In genomic region chr4:99855677-99856076, GRCh38 we compare ENCODE assay signal across 8 cellular contexts. TPM values are rescaled to one million over a fixed set of nuclear protein-coding genes. Genes with fewer than 3 reads are reported as not detected.
A peak's percentile ranks its signal among the peaks of the same experiment; 100 is the strongest.
DNase-seq lines count a peak whose midpoint lies in the region; ATAC-seq, FAIRE-seq and TF ChIP-seq lines count a peak whose summit lies in the region.

No MANE protein-coding gene starts in this region.

- TF ChIP-seq EP300 in GM12878 (IDR thresholded peaks at IDR 0.05; ENCODE audit: borderline replicate concordance in 1 of 2, control insufficient read depth in 1 of 2, low read depth in 2 of 2, low read length in 2 of 2) (0 out of 4 replicates have a peak, but pooled peaks of 1 of the 2 experiments have one; percentile 9), SK-N-SH (IDR thresholded peaks at IDR 0.05; ENCODE audit: borderline replicate concordance in 1 of 2, low read depth in 1 of 2, low read length in 1 of 2) (no peak)

- no peaks in the 10 kb centered on the region for H3K27me3 Mint-ChIP-seq in endothelial cell (ENCODE audit: unreplicated experiment)

- H3K27ac ChIP-seq in GM12878 (ENCODE audit: control insufficient read depth, insufficient read depth), result peak overlapping the region; percentile 58; the same call in 1 of the 2 replicates
- no peak overlapping the region for H3K27ac ChIP-seq in SK-N-SH (ENCODE audit: low read depth in 2 of 2, low read length in 1 of 2)
- H3K27ac ChIP-seq in vagina, result no peak overlapping the region

- H3K4me3 Mint-ChIP-seq in endothelial cell (ENCODE audit: unreplicated experiment), result no peak overlapping the region

- no peaks in the 10 kb centered on the region for H3K9me2 ChIP-seq in SK-N-SH

- H3K4me1 Mint-ChIP-seq in endothelial cell (ENCODE audit: unreplicated experiment), result peaks cover 9% of the 10 kb centered on the region

- no peaks in the 10 kb centered on the region for H3F3A ChIP-seq in SK-N-SH (replicated peaks; ENCODE audit: insufficient read depth)

- H3K79me2 ChIP-seq in GM12878 (ENCODE audit: control insufficient read depth, insufficient read depth, low read length) (no peaks in the 10 kb centered on the region), SK-N-SH (ENCODE audit: insufficient read depth) (no peaks in the 10 kb centered on the region)

- FAIRE-seq in GM12878 (lab: Jason Lieb, UNC), result no peak

- no peak overlapping the region for H3K27ac Mint-ChIP-seq in endothelial cell (ENCODE audit: unreplicated experiment)

- WGBS in GM12878 (ENCODE audit: insufficient coverage, insufficient replicate concordance, low lambda C conversion rate, missing lambda C conversion rate), result 0% methylated on average over 1 of the region's 1 CpG
- WGBS in SK-N-SH (ENCODE audit: low lambda C conversion rate), result 67% methylated on average over 1 of the region's 1 CpG

- H3K9me3 ChIP-seq in GM12878 (replicated peaks; ENCODE audit: control insufficient read depth, insufficient read depth, low read length) (no peaks in the 10 kb centered on the region; the same call in 2 of the 3 replicates), SK-N-SH (no peaks in the 10 kb centered on the region), vagina (no peaks in the 10 kb centered on the region)

- no peak for TF ChIP-seq POLR2A in GM12878 (IDR thresholded peaks at IDR 0.05; ENCODE audit: low read depth, low read length)
- no peak for TF ChIP-seq POLR2A in vagina (IDR thresholded peaks at IDR 0.05)

- no TSS peak for BruUV-seq in GM12878 (replicated peaks; lab: Mats Ljungman, UMichigan)

- SMC1A ChIA-PET in GM12878 (lab: Charles Lee; ENCODE audit: uncharacterized antibody, unreplicated experiment), result interaction anchor here (0.8 to 8.4 kb wide), 11 partner anchors 10 to 92 kb away, joined by 3 to 55 read pairs (median 6); partner anchors contain the start of gene DAPP1

- 0 out of 2 replicates have a peak overlapping the region, but pooled peaks have one; percentile 15 for H3K4me2 ChIP-seq in GM12878 (ENCODE audit: control insufficient read depth, insufficient read depth)
- no peak overlapping the region for H3K4me2 ChIP-seq in SK-N-SH

- H3K9me3 Mint-ChIP-seq in endothelial cell (ENCODE audit: unreplicated experiment), result no peaks in the 10 kb centered on the region

- POLR2A ChIA-PET in GM12878 (lab: Charles Lee), result interaction anchor here (1.1 to 2.7 kb wide), 3 partner anchors 34 to 42 kb away, joined by 3 to 11 read pairs (median 4); no protein-coding TSS in a partner anchor
- POLR2A ChIA-PET in SK-N-SH (lab: Yijun Ruan, JAX), result no interaction called here

- no peak for TF ChIP-seq CTCF in GM12878 (IDR thresholded peaks at IDR 0.05 in 2 of 3, conservative IDR thresholded peaks at IDR 0.05 in 1 of 3; ENCODE audit: control insufficient read depth in 2 of 3, extremely low read depth in 1 of 3, insufficient read depth in 1 of 3, low read depth in 3 of 3, low read length in 3 of 3)
- no peak for TF ChIP-seq CTCF in SK-N-SH (IDR thresholded peaks at IDR 0.05)
- no peak for TF ChIP-seq CTCF in vagina (IDR thresholded peaks at IDR 0.05)
- TF ChIP-seq CTCF in endothelial cell (IDR thresholded peaks at IDR 0.05; ENCODE audit: unreplicated experiment), result no peak

- intact Hi-C loops in GM12878 (cut with micrococcal nuclease; ENCODE audit: unreplicated experiment) (no loop called here), vagina (cut with DNase I) (no loop called here)

- CTCF ChIA-PET in GM12878 (lab: Yijun Ruan, JAX), result interaction anchor here (1.2 to 2.9 kb wide), 8 partner anchors 27 to 93 kb away, joined by 3 to 14 read pairs (median 4); partner anchors contain the start of gene DAPP1
- CTCF ChIA-PET in SK-N-SH (lab: Yijun Ruan, JAX), result interaction anchor here (1.8 kb wide), 1 partner anchor 29 kb away, joined by 4 read pairs; no protein-coding TSS in a partner anchor

- H3K9ac ChIP-seq in GM12878 (ENCODE audit: control insufficient read depth, insufficient read depth, low read length) (no peak overlapping the region), SK-N-SH (no peak overlapping the region)

- RAD21 ChIA-PET in GM12878 (lab: Charles Lee; ENCODE audit: unreplicated experiment), result interaction anchor here (0.8 to 7.4 kb wide), 5 partner anchors 34 to 93 kb away, joined by 3 to 43 read pairs (median 5); partner anchors contain the start of genes DAPP1 and LAMTOR3

- H3K36me3 ChIP-seq in GM12878 (ENCODE audit: control insufficient read depth in 2 of 2, insufficient read depth in 2 of 2, low read length in 1 of 2) (peaks cover 4 to 12% of the 10 kb centered on the region in 2 experiments), SK-N-SH (replicated peaks in 1 of 2; ENCODE audit: control insufficient read depth in 1 of 2, insufficient read depth in 2 of 2, low read length in 1 of 2) (no peaks in the 10 kb centered on the region), vagina (no peaks in the 10 kb centered on the region)

- peaks cover 43% of the 10 kb centered on the region for H3K4me1 ChIP-seq in GM12878 (ENCODE audit: control insufficient read depth, insufficient read depth, low read length)
- peaks cover 0 to 3% of the 10 kb centered on the region in 2 experiments; a peak in 1 of 4 replicates for H3K4me1 ChIP-seq in SK-N-SH (ENCODE audit: control insufficient read depth in 1 of 2, insufficient read depth in 2 of 2, low read depth in 1 of 2, low read length in 1 of 2)
- H3K4me1 ChIP-seq in vagina, result no peaks in the 10 kb centered on the region

- TF ChIP-seq RAD21 in GM12878 (IDR thresholded peaks at IDR 0.05; ENCODE audit: insufficient read depth, low read depth, low read length) (no peak), SK-N-SH (IDR thresholded peaks at IDR 0.05; ENCODE audit: low read length) (no peak)

- H3K36me3 Mint-ChIP-seq in endothelial cell (ENCODE audit: low read depth, unreplicated experiment), result no peaks in the 10 kb centered on the region

- DNase-seq in GF-D8 (lab: John Stamatoyannopoulos, UW) (peak; percentile 54), GM12878 (ENCODE audit: low read depth, low spot score) (peak; percentile 53), SK-N-SH (no peak), NCI-H146 treated with DMSO at 0.1 percent for 48 hours (lab: John Stamatoyannopoulos, UW; ENCODE audit: unreplicated experiment) (no peak), vagina (ENCODE audit: extremely low spot score in 2 of 2) (no peak), endothelial cell (ENCODE audit: low spot score) (no peak)

- in situ Hi-C loops in GM12878 (cut with MboI), result no loop called here

- H3K27me3 ChIP-seq in GM12878 (replicated peaks in 1 of 2; ENCODE audit: control insufficient read depth in 2 of 2, insufficient read depth in 2 of 2, low read length in 1 of 2), result no peaks in the 10 kb centered on the region
- H3K27me3 ChIP-seq in SK-N-SH (ENCODE audit: insufficient read depth), result no peaks in the 10 kb centered on the region
- H3K27me3 ChIP-seq in vagina, result no peaks in the 10 kb centered on the region

- ATAC-seq in GM21360 (IDR thresholded peaks at IDR 0.05; ENCODE audit: unreplicated experiment) (peak; percentile 34), HG03521 (IDR thresholded peaks at IDR 0.05; ENCODE audit: unreplicated experiment) (peak; percentile 44), GM12878 (peak; percentile 28)

- H3K4me3 ChIP-seq in GM12878 (no peak overlapping the region), SK-N-SH (ENCODE audit: low read depth in 2 of 2, low read length in 1 of 2) (no peak overlapping the region), vagina (no peak overlapping the region)

- H2AFZ ChIP-seq in GM12878 (ENCODE audit: control insufficient read depth, low read depth, low read length) (no peak overlapping the region), SK-N-SH (ENCODE audit: low read depth) (no peak overlapping the region)

- no peaks in the 10 kb centered on the region for H4K20me1 ChIP-seq in GM12878 (ENCODE audit: control insufficient read depth, insufficient read depth)
- no peaks in the 10 kb centered on the region for H4K20me1 ChIP-seq in SK-N-SH (ENCODE audit: insufficient read depth)

RNA-seq across cellular contexts. Expression of gene LAMTOR3, which starts 38.5 kb away (rescaled TPM):
- total RNA-seq in GM12878 (2013; cell fraction: nucleolus; rRNA removed), result 12.7 and 13.4 TPM in 2 replicates
- total RNA-seq in GM12878 (2014; rRNA removed), result 32.0 and 35.6 TPM in 2 replicates
- 40.3 and 40.4 TPM in 2 replicates for total RNA-seq in GM12878 (2014; rRNA removed; fragmentation: Illumina TruSeq; extraction: Trizol)
- total RNA-seq in GM12878 (2021), result 30.1 and 31.7 TPM in 2 replicates
- 22.2 TPM for polyA plus RNA-seq in GM12878 (2011; ENCODE audit: low read depth)
- 82.2 and 113 TPM in 2 replicates for polyA plus RNA-seq in GM12878 (2011; rRNA removed)
- polyA plus RNA-seq in GM12878 (2011; cell fraction: cytosol; rRNA removed), result 20.3 and 30.6 TPM in 2 replicates
- polyA plus RNA-seq in GM12878 (2011; cell fraction: nucleus; rRNA removed), result 17.6 and 19.3 TPM in 2 replicates
- 25.8 and 34.1 TPM in 2 replicates for polyA plus RNA-seq in GM12878 (2012)
- 58.8 and 74.5 TPM in 2 replicates for polyA plus RNA-seq in GM12878 (2014; fragmentation: Illumina TruSeq; extraction: Trizol)
- polyA plus RNA-seq in GM12878 (2014; fragmentation: Nextera tagmentation; extraction: Ambion mirVana), result 100 to 1,000 TPM in 1 of 2 experiments, 10 to 100 TPM in 1; 88.7 to 120 TPM
- polyA plus RNA-seq in GM12878 (2014; rRNA removed), result 31.9 and 39.7 TPM in 2 replicates
- polyA plus RNA-seq in GM12878 (2016; fragmentation: Nextera tagmentation; extraction: Ambion mirVana), result 10 to 100 TPM; 72.3 to 72.8 TPM
- polyA minus RNA-seq in GM12878 (2011; rRNA and poly(A)+ RNA removed), result 12.5 and 22.5 TPM in 2 replicates
- 5.2 and 6.1 TPM in 2 replicates for polyA minus RNA-seq in GM12878 (2011; cell fraction: cytosol; rRNA and poly(A)+ RNA removed)
- 5.0 and 7.1 TPM in 2 replicates for polyA minus RNA-seq in GM12878 (2011; cell fraction: nucleus; rRNA and poly(A)+ RNA removed)
- polyA plus RNA-seq in SK-N-SH (2012; rRNA removed), result 20.8 and 29.7 TPM in 2 replicates
- 39.7 and 57.5 TPM in 2 replicates for polyA plus RNA-seq in SK-N-SH (2012; cell fraction: cytosol; rRNA removed)
- polyA plus RNA-seq in SK-N-SH (2012; cell fraction: nucleus; rRNA removed), result 5.7 and 14.4 TPM in 2 replicates
- 46.2 TPM for total RNA-seq in vagina
- total RNA-seq in endothelial cell (ENCODE audit: unreplicated experiment), result 41.8 TPM

RNA-seq across cellular contexts. Expression of gene DAPP1, which starts 39.0 kb away (rescaled TPM):
- 105 and 113 TPM in 2 replicates for total RNA-seq in GM12878 (2013; cell fraction: nucleolus; rRNA removed)
- total RNA-seq in GM12878 (2014; rRNA removed), result 64.7 and 82.2 TPM in 2 replicates
- total RNA-seq in GM12878 (2014; rRNA removed; fragmentation: Illumina TruSeq; extraction: Trizol), result 82.6 and 84.0 TPM in 2 replicates
- 46.4 and 46.5 TPM in 2 replicates for total RNA-seq in GM12878 (2021)
- 20.0 TPM for polyA plus RNA-seq in GM12878 (2011; ENCODE audit: low read depth)
- 97.9 and 136 TPM in 2 replicates for polyA plus RNA-seq in GM12878 (2011; rRNA removed)
- 51.3 and 63.8 TPM in 2 replicates for polyA plus RNA-seq in GM12878 (2011; cell fraction: cytosol; rRNA removed)
- 74.6 and 75.6 TPM in 2 replicates for polyA plus RNA-seq in GM12878 (2011; cell fraction: nucleus; rRNA removed)
- polyA plus RNA-seq in GM12878 (2012), result 20.5 and 31.0 TPM in 2 replicates
- 81.3 and 113 TPM in 2 replicates for polyA plus RNA-seq in GM12878 (2014; fragmentation: Illumina TruSeq; extraction: Trizol)
- polyA plus RNA-seq in GM12878 (2014; fragmentation: Nextera tagmentation; extraction: Ambion mirVana), result 100 to 1,000 TPM; 104 to 147 TPM
- polyA plus RNA-seq in GM12878 (2014; rRNA removed), result 49.3 and 67.2 TPM in 2 replicates
- 10 to 100 TPM; 58.9 to 66.9 TPM for polyA plus RNA-seq in GM12878 (2016; fragmentation: Nextera tagmentation; extraction: Ambion mirVana)
- polyA minus RNA-seq in GM12878 (2011; rRNA and poly(A)+ RNA removed), result 125 and 132 TPM in 2 replicates
- 32.2 and 35.4 TPM in 2 replicates for polyA minus RNA-seq in GM12878 (2011; cell fraction: cytosol; rRNA and poly(A)+ RNA removed)
- polyA minus RNA-seq in GM12878 (2011; cell fraction: nucleus; rRNA and poly(A)+ RNA removed), result 54.5 and 77.5 TPM in 2 replicates
- not detected in 2 replicates for polyA plus RNA-seq in SK-N-SH (2012; rRNA removed)
- not detected in 2 replicates for polyA plus RNA-seq in SK-N-SH (2012; cell fraction: cytosol; rRNA removed)
- not detected in 2 replicates for polyA plus RNA-seq in SK-N-SH (2012; cell fraction: nucleus; rRNA removed)
- total RNA-seq in vagina, result 22.6 TPM
- not detected for total RNA-seq in endothelial cell (ENCODE audit: unreplicated experiment)

Comparison
In these comparisons a context has a peak if more than half of its experiments do, and no peak if none do; other contexts are left out.
1. DNase-seq: peak in GF-D8 (single experiment) and GM12878 (single experiment); none in SK-N-SH (single experiment), NCI-H146 treated with DMSO at 0.1 percent for 48 hours (single experiment), vagina (0 of 2) and endothelial cell (single experiment).
2. RNA of gene DAPP1, which starts 39.0 kb away (total RNA-seq): 46.4 to 113 TPM in GM12878 and 22.6 TPM in vagina (single experiment); not detected in endothelial cell (single experiment); every median in the first group is over 10 times any median in the second.
3. Peak in every context shown above with its lines, with median percentiles within 50 percentile points of each other: ATAC-seq.